18 cellular contexts compared by ENCODE assay signal in the genomic region with DNA sequence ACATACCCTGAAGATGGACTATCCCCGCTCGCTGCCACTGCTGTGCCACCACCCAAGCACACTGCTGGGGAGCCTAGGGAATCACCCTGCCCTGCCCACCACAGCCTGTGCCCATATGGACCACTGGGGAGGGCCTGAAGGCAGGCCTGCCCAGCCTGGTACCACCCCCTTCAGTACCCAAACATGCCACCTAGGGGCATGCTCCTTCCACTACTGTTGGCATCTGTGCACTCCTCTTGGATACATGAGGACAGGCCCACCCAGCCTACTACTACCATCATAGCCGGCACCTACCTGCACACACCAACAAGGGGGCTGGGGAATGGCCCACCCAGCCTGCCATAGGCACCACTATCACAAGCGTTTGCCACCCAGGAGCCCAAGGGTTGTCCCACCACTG. TPM values are rescaled to one million over a fixed set of nuclear protein-coding genes. Genes with fewer than 3 reads are reported as not detected.
DNase-seq lines count a peak whose midpoint lies in the region; ATAC-seq and TF ChIP-seq lines count a peak whose summit lies in the region.
"Had no signal": no experiment of that assay in that cellular context is flagged by ENCODE, and none has a peak within 500 bp of the region (broad histone marks: within the 10 kb centered on the region; RNA-seq: fewer than 3 reads in every experiment).

No MANE protein-coding gene starts in this region.

- no peaks in the 10 kb centered on the region for H3K36me3 ChIP-seq in right atrium auricular region
- H3K36me3 ChIP-seq: esophagus muscularis mucosa, MG63, ovary had no signal

- CTCF ChIA-PET in activated CD4-positive, alpha-beta T cell treated with anti-CD3 and anti-CD28 coated beads for 36 hours (lab: Charles Lee), result interaction anchor here (1.3 to 2.3 kb wide), 2 partner anchors 35 to 265 kb away, joined by 9 to 11 read pairs; no protein-coding TSS in a partner anchor

- H3K4me1 Mint-ChIP-seq in activated CD4-positive, alpha-beta T cell treated with anti-CD3 and anti-CD28 coated beads for 36 hours, result no peaks in the 10 kb centered on the region
- H3K4me1 Mint-ChIP-seq: CD4-positive, alpha-beta memory T cell had no signal

- TF ChIP-seq CTCF in astrocyte of the spinal cord (IDR thresholded peaks at IDR 0.05; ENCODE audit: low read depth, low read length) (peak; percentile 24), right atrium auricular region (IDR thresholded peaks at IDR 0.05) (no peak)

- H3K36me3 Mint-ChIP-seq in activated CD4-positive, alpha-beta T cell treated with anti-CD3 and anti-CD28 coated beads for 36 hours (ENCODE audit: low read depth), result no peaks in the 10 kb centered on the region
- H3K36me3 Mint-ChIP-seq: CD4-positive, alpha-beta memory T cell had no signal

- no peaks in the 10 kb centered on the region for H3K4me1 ChIP-seq in right atrium auricular region
- H3K4me1 ChIP-seq: esophagus muscularis mucosa had no signal

- ATAC-seq in activated CD4-positive, alpha-beta T cell treated with anti-CD3 and anti-CD28 coated beads for 36 hours, result peak; percentile 98
- ATAC-seq in GM19438 (IDR thresholded peaks at IDR 0.05; ENCODE audit: low read depth, unreplicated experiment), result peak; percentile 91
- ATAC-seq in HG03196 (IDR thresholded peaks at IDR 0.05; ENCODE audit: unreplicated experiment), result peak; percentile 95
- ATAC-seq in GM19328 (IDR thresholded peaks at IDR 0.05; ENCODE audit: unreplicated experiment), result no peak
- ATAC-seq: left colon had no signal

- POLR2A ChIA-PET in activated CD4-positive, alpha-beta T cell treated with anti-CD3 and anti-CD28 coated beads for 36 hours (lab: Charles Lee), result no interaction called here

- H3K27me3 ChIP-seq in right atrium auricular region, result no peaks in the 10 kb centered on the region
- H3K27me3 ChIP-seq: esophagus muscularis mucosa, hepatocyte, MG63, ovary had no signal

- in situ Hi-C loops in astrocyte of the spinal cord (cut with HindIII; ENCODE audit: low sequenced_read_pairs), result no loop called here

- peaks cover 0 to 24% of the 10 kb centered on the region in 2 donors for H3K9me3 ChIP-seq in right atrium auricular region
- H3K9me3 ChIP-seq: MG63, ovary had no signal

- intact Hi-C loops in activated CD4-positive, alpha-beta T cell treated with anti-CD3 and anti-CD28 coated beads for 36 hours (cut with DNase I, micrococcal nuclease), result loop anchor here (1.0 to 2.0 kb wide), 2 partner anchors 30 to 265 kb away; a partner anchor contains a TSS

- H3K4me3 ChIP-seq in astrocyte of the spinal cord (ENCODE audit: low read depth, low read length) (no peak overlapping the region), right atrium auricular region (no peak overlapping the region)
- H3K4me3 ChIP-seq: esophagus muscularis mucosa, hepatocyte, MG63, ovary had no signal

- no peak overlapping the region for H3K4me3 Mint-ChIP-seq in activated CD4-positive, alpha-beta T cell treated with anti-CD3 and anti-CD28 coated beads for 36 hours
- H3K4me3 Mint-ChIP-seq: CD4-positive, alpha-beta memory T cell; T-helper 1 cell treated with Interleukin-12 subunit alpha and Interleukin-12 subunit beta and Interleukin-4 antibody, amounts not matched to agents 30 μg/mL and 1 μg/mL, for 36 hours had no signal

- no peak overlapping the region for H3K27ac Mint-ChIP-seq in activated CD4-positive, alpha-beta T cell treated with anti-CD3 and anti-CD28 coated beads for 36 hours
- H3K27ac Mint-ChIP-seq: CD4-positive, alpha-beta memory T cell; T-helper 1 cell treated with Interleukin-12 subunit alpha and Interleukin-12 subunit beta and Interleukin-4 antibody, amounts not matched to agents 30 μg/mL and 1 μg/mL, for 36 hours had no signal

- no peak overlapping the region for H3K27ac ChIP-seq in right atrium auricular region
- H3K27ac ChIP-seq: esophagus muscularis mucosa, hepatocyte, ovary had no signal

- DNase-seq in activated CD4-positive, alpha-beta T cell treated with anti-CD3 and anti-CD28 coated beads for 36 hours, result peak; percentile 80
- no peak for DNase-seq in activated CD4-positive, alpha-beta T cell treated with anti-CD3 and anti-CD28 coated beads, Interleukin-2, amount 50 U/mL, for 1 hour
- DNase-seq in astrocyte of the spinal cord (ENCODE audit: low read depth, low spot score) (no peak), DMS53 treated with DMSO at 0.1 percent for 48 hours (lab: John Stamatoyannopoulos, UW; ENCODE audit: unreplicated experiment) (no peak), right atrium auricular region (ENCODE audit: low spot score) (no peak)
- DNase-seq: amniotic stem cell; CD4-positive, alpha-beta memory T cell; left colon; MG63; NCI-H2081 treated with DMSO at 0.1 percent for 48 hours; ovary; substantia nigra had no signal

- H3K27me3 Mint-ChIP-seq in activated CD4-positive, alpha-beta T cell treated with anti-CD3 and anti-CD28 coated beads for 36 hours, result peaks cover 2% of the 10 kb centered on the region

- H3K9me3 Mint-ChIP-seq in activated CD4-positive, alpha-beta T cell treated with anti-CD3 and anti-CD28 coated beads for 36 hours (ENCODE audit: low read depth), result no peaks in the 10 kb centered on the region

RNA-seq across cellular contexts. Expression of a gene that starts 30.1 kb away (rescaled TPM):
- 10 to 100 TPM; 48.8 to 51.5 TPM for total RNA-seq in activated CD4-positive, alpha-beta T cell treated with anti-CD3 and anti-CD28 coated beads for 36 hours
- total RNA-seq in right atrium auricular region, result 10 to 100 TPM; 84.6 to 91.8 TPM
